1 cellular context compared by ENCODE assay signal in the genomic region with DNA sequence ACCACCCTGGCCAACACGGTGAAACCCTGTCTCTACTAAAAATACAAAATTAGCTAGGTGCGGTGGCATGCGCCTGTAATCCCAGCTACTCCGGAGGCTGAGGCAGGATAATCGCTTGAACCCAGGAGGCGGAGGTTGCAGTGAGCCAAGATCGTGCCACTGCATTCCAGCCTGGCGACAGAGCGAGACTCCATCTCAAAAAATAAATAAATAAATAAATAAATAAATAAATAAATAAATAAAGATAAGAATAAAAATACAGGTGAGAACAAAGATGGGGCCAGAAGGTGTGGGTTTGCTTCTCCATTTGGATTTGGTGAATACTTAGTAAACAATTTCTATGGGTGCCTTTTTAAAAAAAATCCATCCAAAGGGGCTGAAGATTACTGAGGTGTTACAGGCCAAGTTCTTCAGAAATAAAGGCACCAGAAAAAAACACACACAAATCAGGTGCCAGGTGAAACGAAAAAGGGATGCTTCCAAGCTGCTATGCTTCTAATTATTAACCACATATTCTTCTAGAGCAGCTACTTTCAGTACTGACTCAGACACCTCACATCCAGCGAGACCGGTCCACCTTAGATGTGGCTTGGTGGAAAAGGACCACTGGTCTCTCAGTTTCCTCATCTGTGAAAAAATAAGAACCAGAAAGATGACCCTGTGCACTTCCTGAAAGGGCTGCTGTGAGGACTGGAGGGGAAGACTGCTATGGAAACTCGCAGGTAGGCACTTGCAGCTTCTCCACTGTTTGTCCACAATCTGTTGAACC.
TF ChIP-seq lines count a peak whose summit lies in the region.

No MANE protein-coding gene starts in this region.

TF ChIP-seq in HEK293, 187 proteins besides CTCF, POLR2A, EP300 and RAD21 (continued from another document):
- TF ChIP-seq, protein P1, sequence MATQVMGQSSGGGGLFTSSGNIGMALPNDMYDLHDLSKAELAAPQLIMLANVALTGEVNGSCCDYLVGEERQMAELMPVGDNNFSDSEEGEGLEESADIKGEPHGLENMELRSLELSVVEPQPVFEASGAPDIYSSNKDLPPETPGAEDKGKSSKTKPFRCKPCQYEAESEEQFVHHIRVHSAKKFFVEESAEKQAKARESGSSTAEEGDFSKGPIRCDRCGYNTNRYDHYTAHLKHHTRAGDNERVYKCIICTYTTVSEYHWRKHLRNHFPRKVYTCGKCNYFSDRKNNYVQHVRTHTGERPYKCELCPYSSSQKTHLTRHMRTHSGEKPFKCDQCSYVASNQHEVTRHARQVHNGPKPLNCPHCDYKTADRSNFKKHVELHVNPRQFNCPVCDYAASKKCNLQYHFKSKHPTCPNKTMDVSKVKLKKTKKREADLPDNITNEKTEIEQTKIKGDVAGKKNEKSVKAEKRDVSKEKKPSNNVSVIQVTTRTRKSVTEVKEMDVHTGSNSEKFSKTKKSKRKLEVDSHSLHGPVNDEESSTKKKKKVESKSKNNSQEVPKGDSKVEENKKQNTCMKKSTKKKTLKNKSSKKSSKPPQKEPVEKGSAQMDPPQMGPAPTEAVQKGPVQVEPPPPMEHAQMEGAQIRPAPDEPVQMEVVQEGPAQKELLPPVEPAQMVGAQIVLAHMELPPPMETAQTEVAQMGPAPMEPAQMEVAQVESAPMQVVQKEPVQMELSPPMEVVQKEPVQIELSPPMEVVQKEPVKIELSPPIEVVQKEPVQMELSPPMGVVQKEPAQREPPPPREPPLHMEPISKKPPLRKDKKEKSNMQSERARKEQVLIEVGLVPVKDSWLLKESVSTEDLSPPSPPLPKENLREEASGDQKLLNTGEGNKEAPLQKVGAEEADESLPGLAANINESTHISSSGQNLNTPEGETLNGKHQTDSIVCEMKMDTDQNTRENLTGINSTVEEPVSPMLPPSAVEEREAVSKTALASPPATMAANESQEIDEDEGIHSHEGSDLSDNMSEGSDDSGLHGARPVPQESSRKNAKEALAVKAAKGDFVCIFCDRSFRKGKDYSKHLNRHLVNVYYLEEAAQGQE (tag by site-specific recombination; IDR thresholded peaks at IDR 0.05), result peak; percentile 34; the same call in 1 of the 2 replicates
- peak; percentile 70; the same call in 1 of the 2 replicates for TF ChIP-seq ZNF202 (tag by site-specific recombination; IDR thresholded peaks at IDR 0.05; ENCODE audit: borderline replicate concordance)
- TF ChIP-seq, protein P2, sequence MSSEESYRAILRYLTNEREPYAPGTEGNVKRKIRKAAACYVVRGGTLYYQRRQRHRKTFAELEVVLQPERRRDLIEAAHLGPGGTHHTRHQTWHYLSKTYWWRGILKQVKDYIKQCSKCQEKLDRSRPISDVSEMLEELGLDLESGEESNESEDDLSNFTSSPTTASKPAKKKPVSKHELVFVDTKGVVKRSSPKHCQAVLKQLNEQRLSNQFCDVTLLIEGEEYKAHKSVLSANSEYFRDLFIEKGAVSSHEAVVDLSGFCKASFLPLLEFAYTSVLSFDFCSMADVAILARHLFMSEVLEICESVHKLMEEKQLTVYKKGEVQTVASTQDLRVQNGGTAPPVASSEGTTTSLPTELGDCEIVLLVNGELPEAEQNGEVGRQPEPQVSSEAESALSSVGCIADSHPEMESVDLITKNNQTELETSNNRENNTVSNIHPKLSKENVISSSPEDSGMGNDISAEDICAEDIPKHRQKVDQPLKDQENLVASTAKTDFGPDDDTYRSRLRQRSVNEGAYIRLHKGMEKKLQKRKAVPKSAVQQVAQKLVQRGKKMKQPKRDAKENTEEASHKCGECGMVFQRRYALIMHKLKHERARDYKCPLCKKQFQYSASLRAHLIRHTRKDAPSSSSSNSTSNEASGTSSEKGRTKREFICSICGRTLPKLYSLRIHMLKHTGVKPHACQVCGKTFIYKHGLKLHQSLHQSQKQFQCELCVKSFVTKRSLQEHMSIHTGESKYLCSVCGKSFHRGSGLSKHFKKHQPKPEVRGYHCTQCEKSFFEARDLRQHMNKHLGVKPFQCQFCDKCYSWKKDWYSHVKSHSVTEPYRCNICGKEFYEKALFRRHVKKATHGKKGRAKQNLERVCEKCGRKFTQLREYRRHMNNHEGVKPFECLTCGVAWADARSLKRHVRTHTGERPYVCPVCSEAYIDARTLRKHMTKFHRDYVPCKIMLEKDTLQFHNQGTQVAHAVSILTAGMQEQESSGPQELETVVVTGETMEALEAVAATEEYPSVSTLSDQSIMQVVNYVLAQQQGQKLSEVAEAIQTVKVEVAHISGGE (tag by site-specific recombination; conservative IDR thresholded peaks at IDR 0.05; ENCODE audit: low read depth), result peak; percentile 67
- TF ChIP-seq, protein P3, sequence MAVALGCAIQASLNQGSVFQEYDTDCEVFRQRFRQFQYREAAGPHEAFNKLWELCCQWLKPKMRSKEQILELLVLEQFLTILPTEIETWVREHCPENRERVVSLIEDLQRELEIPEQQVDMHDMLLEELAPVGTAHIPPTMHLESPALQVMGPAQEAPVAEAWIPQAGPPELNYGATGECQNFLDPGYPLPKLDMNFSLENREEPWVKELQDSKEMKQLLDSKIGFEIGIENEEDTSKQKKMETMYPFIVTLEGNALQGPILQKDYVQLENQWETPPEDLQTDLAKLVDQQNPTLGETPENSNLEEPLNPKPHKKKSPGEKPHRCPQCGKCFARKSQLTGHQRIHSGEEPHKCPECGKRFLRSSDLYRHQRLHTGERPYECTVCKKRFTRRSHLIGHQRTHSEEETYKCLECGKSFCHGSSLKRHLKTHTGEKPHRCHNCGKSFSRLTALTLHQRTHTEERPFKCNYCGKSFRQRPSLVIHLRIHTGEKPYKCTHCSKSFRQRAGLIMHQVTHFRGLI (tag by site-specific recombination; IDR thresholded peaks at IDR 0.05), result no peak
- peak; percentile 46; the same call in 1 of the 2 replicates for TF ChIP-seq ZNF433 (tag by site-specific recombination; IDR thresholded peaks at IDR 0.05; ENCODE audit: low read depth)
- no peak for TF ChIP-seq ZNF138 (tag by site-specific recombination; IDR thresholded peaks at IDR 0.05; ENCODE audit: borderline replicate concordance)
- peak; percentile 78 for TF ChIP-seq ZNF426 (tag by site-specific recombination; IDR thresholded peaks at IDR 0.05)
- TF ChIP-seq, protein P4, sequence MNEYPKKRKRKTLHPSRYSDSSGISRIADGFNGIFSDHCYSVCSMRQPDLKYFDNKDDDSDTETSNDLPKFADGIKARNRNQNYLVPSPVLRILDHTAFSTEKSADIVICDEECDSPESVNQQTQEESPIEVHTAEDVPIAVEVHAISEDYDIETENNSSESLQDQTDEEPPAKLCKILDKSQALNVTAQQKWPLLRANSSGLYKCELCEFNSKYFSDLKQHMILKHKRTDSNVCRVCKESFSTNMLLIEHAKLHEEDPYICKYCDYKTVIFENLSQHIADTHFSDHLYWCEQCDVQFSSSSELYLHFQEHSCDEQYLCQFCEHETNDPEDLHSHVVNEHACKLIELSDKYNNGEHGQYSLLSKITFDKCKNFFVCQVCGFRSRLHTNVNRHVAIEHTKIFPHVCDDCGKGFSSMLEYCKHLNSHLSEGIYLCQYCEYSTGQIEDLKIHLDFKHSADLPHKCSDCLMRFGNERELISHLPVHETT (tag by site-specific recombination; IDR thresholded peaks at IDR 0.05), result peak; percentile 38; the same call in 1 of the 2 replicates
- no peak for TF ChIP-seq ZNF600 (tag by site-specific recombination; IDR thresholded peaks at IDR 0.05)
- TF ChIP-seq KLF9 (tag by site-specific recombination; IDR thresholded peaks at IDR 0.05; ENCODE audit: low read depth), result no peak
- peak; percentile 41 for TF ChIP-seq ZNF510 (tag by site-specific recombination; IDR thresholded peaks at IDR 0.05; ENCODE audit: insufficient replicate concordance)
- TF ChIP-seq, protein P5, sequence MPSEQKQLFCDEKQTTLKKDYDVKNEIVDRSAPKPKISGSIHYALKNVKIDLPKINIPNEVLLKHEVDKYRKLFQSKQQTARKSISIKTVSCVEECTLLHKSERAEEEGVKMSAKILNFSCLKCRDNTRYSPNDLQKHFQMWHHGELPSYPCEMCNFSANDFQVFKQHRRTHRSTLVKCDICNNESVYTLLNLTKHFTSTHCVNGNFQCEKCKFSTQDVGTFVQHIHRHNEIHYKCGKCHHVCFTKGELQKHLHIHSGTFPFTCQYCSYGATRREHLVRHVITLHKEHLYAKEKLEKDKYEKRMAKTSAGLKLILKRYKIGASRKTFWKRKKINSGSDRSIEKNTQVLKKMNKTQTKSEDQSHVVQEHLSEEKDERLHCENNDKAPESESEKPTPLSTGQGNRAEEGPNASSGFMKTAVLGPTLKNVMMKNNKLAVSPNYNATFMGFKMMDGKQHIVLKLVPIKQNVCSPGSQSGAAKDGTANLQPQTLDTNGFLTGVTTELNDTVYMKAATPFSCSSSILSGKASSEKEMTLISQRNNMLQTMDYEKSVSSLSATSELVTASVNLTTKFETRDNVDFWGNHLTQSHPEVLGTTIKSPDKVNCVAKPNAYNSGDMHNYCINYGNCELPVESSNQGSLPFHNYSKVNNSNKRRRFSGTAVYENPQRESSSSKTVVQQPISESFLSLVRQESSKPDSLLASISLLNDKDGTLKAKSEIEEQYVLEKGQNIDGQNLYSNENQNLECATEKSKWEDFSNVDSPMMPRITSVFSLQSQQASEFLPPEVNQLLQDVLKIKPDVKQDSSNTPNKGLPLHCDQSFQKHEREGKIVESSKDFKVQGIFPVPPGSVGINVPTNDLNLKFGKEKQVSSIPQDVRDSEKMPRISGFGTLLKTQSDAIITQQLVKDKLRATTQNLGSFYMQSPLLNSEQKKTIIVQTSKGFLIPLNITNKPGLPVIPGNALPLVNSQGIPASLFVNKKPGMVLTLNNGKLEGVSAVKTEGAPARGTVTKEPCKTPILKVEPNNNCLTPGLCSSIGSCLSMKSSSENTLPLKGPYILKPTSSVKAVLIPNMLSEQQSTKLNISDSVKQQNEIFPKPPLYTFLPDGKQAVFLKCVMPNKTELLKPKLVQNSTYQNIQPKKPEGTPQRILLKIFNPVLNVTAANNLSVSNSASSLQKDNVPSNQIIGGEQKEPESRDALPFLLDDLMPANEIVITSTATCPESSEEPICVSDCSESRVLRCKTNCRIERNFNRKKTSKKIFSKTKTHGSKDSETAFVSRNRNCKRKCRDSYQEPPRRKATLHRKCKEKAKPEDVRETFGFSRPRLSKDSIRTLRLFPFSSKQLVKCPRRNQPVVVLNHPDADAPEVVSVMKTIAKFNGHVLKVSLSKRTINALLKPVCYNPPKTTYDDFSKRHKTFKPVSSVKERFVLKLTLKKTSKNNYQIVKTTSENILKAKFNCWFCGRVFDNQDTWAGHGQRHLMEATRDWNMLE (tag by site-specific recombination; conservative IDR thresholded peaks at IDR 0.05; ENCODE audit: low read depth), result peak; percentile 89
- TF ChIP-seq, protein P6, sequence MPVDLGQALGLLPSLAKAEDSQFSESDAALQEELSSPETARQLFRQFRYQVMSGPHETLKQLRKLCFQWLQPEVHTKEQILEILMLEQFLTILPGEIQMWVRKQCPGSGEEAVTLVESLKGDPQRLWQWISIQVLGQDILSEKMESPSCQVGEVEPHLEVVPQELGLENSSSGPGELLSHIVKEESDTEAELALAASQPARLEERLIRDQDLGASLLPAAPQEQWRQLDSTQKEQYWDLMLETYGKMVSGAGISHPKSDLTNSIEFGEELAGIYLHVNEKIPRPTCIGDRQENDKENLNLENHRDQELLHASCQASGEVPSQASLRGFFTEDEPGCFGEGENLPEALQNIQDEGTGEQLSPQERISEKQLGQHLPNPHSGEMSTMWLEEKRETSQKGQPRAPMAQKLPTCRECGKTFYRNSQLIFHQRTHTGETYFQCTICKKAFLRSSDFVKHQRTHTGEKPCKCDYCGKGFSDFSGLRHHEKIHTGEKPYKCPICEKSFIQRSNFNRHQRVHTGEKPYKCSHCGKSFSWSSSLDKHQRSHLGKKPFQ (tag by site-specific recombination; IDR thresholded peaks at IDR 0.05), result no peak
- TF ChIP-seq ZXDB (tag by site-specific recombination; IDR thresholded peaks at IDR 0.05), result peak; percentile 48; the same call in 1 of the 2 replicates
- TF ChIP-seq ZNF423 (tag by site-specific recombination; IDR thresholded peaks at IDR 0.05), result no peak
- peak; percentile 32; the same call in 1 of the 2 replicates for TF ChIP-seq ZNF654 (tag by site-specific recombination; IDR thresholded peaks at IDR 0.05; ENCODE audit: low read depth)
- TF ChIP-seq ZBTB21 (tag by site-specific recombination; IDR thresholded peaks at IDR 0.05), result no peak
- peak; percentile 73 for TF ChIP-seq ZBTB8A (tag by site-specific recombination; IDR thresholded peaks at IDR 0.05)
- peak; percentile 53; the same call in 1 of the 2 replicates for TF ChIP-seq ZNF629 (tag by site-specific recombination; IDR thresholded peaks at IDR 0.05)
- TF ChIP-seq ZNF560 (tag by site-specific recombination; IDR thresholded peaks at IDR 0.05; ENCODE audit: borderline replicate concordance), result 0 out of 2 replicates have a peak, but pooled peaks have one; percentile 39
- no peak for TF ChIP-seq ZNF658 (tag by site-specific recombination; IDR thresholded peaks at IDR 0.05)
- no peak for TF ChIP-seq ZNF830 (tag by site-specific recombination; IDR thresholded peaks at IDR 0.05; ENCODE audit: low read depth)
- peak; percentile 69 for TF ChIP-seq ZNF555 (tag by site-specific recombination; conservative IDR thresholded peaks at IDR 0.05)
- TF ChIP-seq ZNF266 (tag by site-specific recombination; IDR thresholded peaks at IDR 0.05; ENCODE audit: low read depth), result peak; percentile 70; the same call in 1 of the 2 replicates
- TF ChIP-seq ZNF341 (tag by site-specific recombination; IDR thresholded peaks at IDR 0.05; ENCODE audit: low read depth), result peak; percentile 21; the same call in 1 of the 2 replicates
- no peak for TF ChIP-seq ZNF571 (tag by site-specific recombination; IDR thresholded peaks at IDR 0.05)
- 0 out of 2 replicates have a peak, but pooled peaks have one; percentile 36 for TF ChIP-seq ZFP37 (tag by site-specific recombination; IDR thresholded peaks at IDR 0.05)
- 0 out of 2 replicates have a peak, but pooled peaks have one; percentile 40 for TF ChIP-seq ZNF501 (tag by site-specific recombination; IDR thresholded peaks at IDR 0.05)
- peak; percentile 68 for TF ChIP-seq ZNF623 (tag by site-specific recombination; IDR thresholded peaks at IDR 0.05)
- peak; percentile 57; the same call in 1 of the 2 replicates for TF ChIP-seq ZNF140 (tag by site-specific recombination; IDR thresholded peaks at IDR 0.05)
TF ChIP-seq in HEK293: peak in this region for 25.
